ENCODE assay signal across 22 cellular contexts in genomic region chr6:167299641-167300308, GRCh38. TPM values are rescaled to one million over a fixed set of nuclear protein-coding genes. Genes with fewer than 3 reads are reported as not detected.
DNase-seq lines count a peak whose midpoint lies in the region; ATAC-seq, FAIRE-seq and TF ChIP-seq lines count a peak whose summit lies in the region.
"Had no signal": no experiment of that assay in that cellular context is flagged by ENCODE, and none has a peak within 500 bp of the region (broad histone marks: within the 10 kb centered on the region; RNA-seq: fewer than 3 reads in every experiment).

No MANE protein-coding gene starts in this region.

- DNase-seq in HepG2 (ENCODE audit: low spot score): no peak
- DNase-seq in right lobe of liver: no peak
- DNase-seq in H1 (ENCODE audit: low read depth in 1 of 2, low spot score in 2 of 2): no peak
- DNase-seq in neural crest cell (ENCODE audit: low read depth, low spot score): no peak
- peak; percentile 33 to 63 for DNase-seq in suprapubic skin (ENCODE audit: low spot score in 2 of 2)
- no peak for DNase-seq in NCI-H2171 treated with DMSO at 0.1 percent for 48 hours (lab: John Stamatoyannopoulos, UW)
- no peak for DNase-seq in activated T-cell treated with anti-CD3 and anti-CD28 coated beads, Interleukin-2, amount 50 U/mL, for 24 hours
- DNase-seq: Calu3; CD4-positive, alpha-beta memory T cell; DMS79 treated with DMSO at 0.1 percent for 48 hours; GF-D8; H7; IMR-90 had no signal

- H3K27ac Mint-ChIP-seq in neural crest cell (ENCODE audit: unreplicated experiment): peak overlapping the region; percentile 87
- no peak overlapping the region for H3K27ac Mint-ChIP-seq in activated T-cell treated with anti-CD3 and anti-CD28 coated beads, Interleukin-2, amount 50 U/mL, for 24 hours
- H3K27ac Mint-ChIP-seq: CD14-positive monocyte, GM23338 had no signal

- H2AFZ ChIP-seq in HepG2 (ENCODE audit: low read length): no peak overlapping the region
- H2AFZ ChIP-seq in H1 (ENCODE audit: low read length): no peak overlapping the region
- H2AFZ ChIP-seq: GM23338 had no signal

- no peak overlapping the region for H2BK120ac ChIP-seq in H1 (replicated peaks; ENCODE audit: low read depth, low read length)

- H3K23me2 ChIP-seq in H1 (ENCODE audit: low read depth, low read length): no peaks in the 10 kb centered on the region

- no peak overlapping the region for H4K8ac ChIP-seq in H1 (ENCODE audit: extremely low read depth, insufficient read depth, low read length)

- peak overlapping the region; percentile 3; the same call in 1 of the 2 replicates for H2BK20ac ChIP-seq in H1 (ENCODE audit: low read length)

- H2BK15ac ChIP-seq in H1 (ENCODE audit: low read length): 0 out of 2 replicates have a peak overlapping the region, but pooled peaks have one; percentile 84

- no peak for TF ChIP-seq EP300 in HepG2 (IDR thresholded peaks at IDR 0.05; ENCODE audit: low read depth in 2 of 2, low read length in 2 of 2)
- TF ChIP-seq EP300 in HepG2 (CRISPR knock-in tag; IDR thresholded peaks at IDR 0.05; ENCODE audit: borderline replicate concordance): no peak
- TF ChIP-seq EP300 in H1 (IDR thresholded peaks at IDR 0.05; ENCODE audit: borderline replicate concordance in 1 of 2, low read depth in 2 of 2, low read length in 2 of 2): no peak
- no peak for TF ChIP-seq EP300 in suprapubic skin (IDR thresholded peaks at IDR 0.05)

- H3K27ac ChIP-seq in HepG2 (ENCODE audit: extremely low read length, insufficient read depth, low read length) (no peak overlapping the region), right lobe of liver (no peak overlapping the region), H1 (ENCODE audit: low read depth, low read length) (no peak overlapping the region), suprapubic skin (no peak overlapping the region)
- H3K27ac ChIP-seq: A549, BLaER1, HL-60 had no signal

- H3K4me2 ChIP-seq in HepG2 (ENCODE audit: low read depth, low read length) (no peak overlapping the region), H1 (ENCODE audit: insufficient read depth in 1 of 2, low read depth in 2 of 2, low read length in 2 of 2) (no peak overlapping the region)
- H3K4me2 ChIP-seq: A549, BLaER1, GM23338 had no signal

- H3K4ac ChIP-seq in H1 (replicated peaks; ENCODE audit: insufficient read length, low read depth, low read length): no peak overlapping the region

- BruUV-seq in HepG2 (replicated peaks; lab: Mats Ljungman, UMichigan): no TSS peak

- peaks cover 9% of the 10 kb centered on the region for H3K4me1 Mint-ChIP-seq in neural crest cell
- H3K4me1 Mint-ChIP-seq in activated T-cell treated with anti-CD3 and anti-CD28 coated beads, Interleukin-2, amount 50 U/mL, for 24 hours (ENCODE audit: low read depth): no peaks in the 10 kb centered on the region

- H3K9me3 Mint-ChIP-seq in neural crest cell: peaks cover 4% of the 10 kb centered on the region
- H3K9me3 Mint-ChIP-seq in activated T-cell treated with anti-CD3 and anti-CD28 coated beads, Interleukin-2, amount 50 U/mL, for 24 hours: no peaks in the 10 kb centered on the region
- H3K9me3 Mint-ChIP-seq: CD14-positive monocyte; CD4-positive, alpha-beta memory T cell had no signal

- TF ChIP-seq RAD21 in HepG2 (CRISPR knock-in tag; IDR thresholded peaks at IDR 0.05) (no peak), H1 (IDR thresholded peaks at IDR 0.05 in 1 of 2, conservative IDR thresholded peaks at IDR 0.05 in 1 of 2; ENCODE audit: low read depth in 2 of 2, low read length in 2 of 2) (no peak)

- peak overlapping the region; percentile 48 for H4K91ac ChIP-seq in H1 (replicated peaks; ENCODE audit: insufficient read length, low read length)

- 97% methylated on average over 16 of the region's 16 CpGs for WGBS in HepG2 (ENCODE audit: low lambda C conversion rate)
- 98% methylated on average over 9 of the region's 16 CpGs for WGBS in right lobe of liver (ENCODE audit: insufficient coverage, low coverage, low lambda C conversion rate, missing lambda C conversion rate)
- 88% methylated on average over 16 of the region's 16 CpGs; no CpG with 5 or more reads in 1 of the 2 experiments for WGBS in H1 (ENCODE audit: extremely low coverage in 1 of 2, insufficient coverage in 1 of 2, insufficient read length in 1 of 2, insufficient replicate concordance in 2 of 2, low coverage in 1 of 2, low lambda C conversion rate in 2 of 2, missing lambda C conversion rate in 1 of 2), 2 experiments
- 74% methylated on average over 15 of the region's 16 CpGs for WGBS in suprapubic skin

- H2BK5ac ChIP-seq in H1 (ENCODE audit: low read depth, low read length): no peak overlapping the region

- ATAC-seq in HepG2 (no peak), right lobe of liver (no peak), HG03095 (IDR thresholded peaks at IDR 0.05; ENCODE audit: unreplicated experiment) (no peak)
- ATAC-seq: A549, GM23338, K562 had no signal

- no peak overlapping the region for H3K9ac ChIP-seq in HepG2 (ENCODE audit: insufficient read depth, low read depth, low read length)
- H3K9ac ChIP-seq in H1 (replicated peaks in 1 of 4; ENCODE audit: extremely low read depth in 1 of 4, low read depth in 3 of 4, low read length in 3 of 4): no peak overlapping the region
- H3K9ac ChIP-seq: BLaER1 had no signal

- H4K20me1 ChIP-seq in HepG2 (ENCODE audit: insufficient read depth, low read length): no peaks in the 10 kb centered on the region
- H4K20me1 ChIP-seq in H1 (replicated peaks in 1 of 2; ENCODE audit: control insufficient read depth in 1 of 2, insufficient read depth in 2 of 2, low read length in 2 of 2): no peaks in the 10 kb centered on the region
- H4K20me1 ChIP-seq: BLaER1 had no signal

- intact Hi-C loops in HepG2 (cut with micrococcal nuclease; ENCODE audit: unreplicated experiment) (no loop called here), right lobe of liver (cut with DNase I) (no loop called here)

- H3K27me3 ChIP-seq in HepG2 (ENCODE audit: control insufficient read depth in 1 of 2, insufficient read depth in 2 of 2, low read length in 2 of 2) (no peaks in the 10 kb centered on the region), right lobe of liver (no peaks in the 10 kb centered on the region), H1 (replicated peaks in 1 of 4; ENCODE audit: control insufficient read depth in 3 of 4, extremely low read depth in 1 of 4, insufficient read depth in 3 of 4, low read length in 3 of 4) (peaks cover 0 to 2% (median 0%) of the 10 kb centered on the region in 4 experiments; a peak in 1 of 7 replicates), suprapubic skin (peaks cover 14% of the 10 kb centered on the region)
- H3K27me3 ChIP-seq: BLaER1 had no signal

- no peaks in the 10 kb centered on the region for H3K36me3 Mint-ChIP-seq in neural crest cell (ENCODE audit: low read depth)
- no peaks in the 10 kb centered on the region for H3K36me3 Mint-ChIP-seq in activated T-cell treated with anti-CD3 and anti-CD28 coated beads, Interleukin-2, amount 50 U/mL, for 24 hours (ENCODE audit: low read depth)
- H3K36me3 Mint-ChIP-seq: CD14-positive monocyte; CD4-positive, alpha-beta memory T cell had no signal

- H3K14ac ChIP-seq in H1 (ENCODE audit: insufficient read length): no peak overlapping the region

- peaks cover 7 to 11% of the 10 kb centered on the region in 2 experiments; a peak in 4 of 5 replicates for H3K36me3 ChIP-seq in HepG2 (replicated peaks in 1 of 2; ENCODE audit: control insufficient read depth in 1 of 2, insufficient read depth in 2 of 2, low read length in 2 of 2)
- H3K36me3 ChIP-seq in right lobe of liver: no peaks in the 10 kb centered on the region
- no peaks in the 10 kb centered on the region for H3K36me3 ChIP-seq in H1 (ENCODE audit: control insufficient read depth in 2 of 4, insufficient read depth in 4 of 4, low read length in 3 of 4)
- no peaks in the 10 kb centered on the region for H3K36me3 ChIP-seq in suprapubic skin
- H3K36me3 ChIP-seq: BLaER1 had no signal

- H4K5ac ChIP-seq in H1 (ENCODE audit: insufficient read length, low read depth, low read length): no peak overlapping the region

- H3K4me3 Mint-ChIP-seq in neural crest cell: no peak overlapping the region
- H3K4me3 Mint-ChIP-seq in activated T-cell treated with anti-CD3 and anti-CD28 coated beads, Interleukin-2, amount 50 U/mL, for 24 hours: no peak overlapping the region
- H3K4me3 Mint-ChIP-seq: CD14-positive monocyte; CD4-positive, alpha-beta memory T cell; GM23338 had no signal

- no peak overlapping the region for H2AK5ac ChIP-seq in H1 (ENCODE audit: low read depth, low read length)

- in situ Hi-C loops in HepG2 (cut with HindIII; ENCODE audit: extremely low pct_ligation_motif_present, low pct_unique_long_range_greater_than_20kb): no loop called here

- CTCF ChIA-PET in HepG2 (lab: Yijun Ruan, JAX; ENCODE audit: low intra/inter-chr PET ratio, low total read pairs) (no interaction called here), H1 (lab: Charles Lee; ENCODE audit: partially characterized antibody) (interaction anchor here (1.1 to 2.8 kb wide), 5 partner anchors 11 to 83 kb away, joined by 5 to 10 read pairs (median 8); no protein-coding TSS in a partner anchor)

- peak overlapping the region; percentile 68; the same call in 1 of the 2 replicates for H2BK12ac ChIP-seq in H1 (ENCODE audit: low read depth, low read length)

- TF ChIP-seq POLR2A in HepG2 (IDR thresholded peaks at IDR 0.05; ENCODE audit: insufficient read depth in 1 of 2, low read depth in 2 of 2, low read length in 2 of 2): no peak
- no peak for TF ChIP-seq POLR2A in right lobe of liver (IDR thresholded peaks at IDR 0.05)
- TF ChIP-seq POLR2A in H1 (IDR thresholded peaks at IDR 0.05; ENCODE audit: control extremely low read depth in 1 of 2, low read depth in 2 of 2, low read length in 2 of 2): no peak
- TF ChIP-seq POLR2A in suprapubic skin (IDR thresholded peaks at IDR 0.05): no peak

- H3K4me3 ChIP-seq in HepG2 (replicated peaks in 1 of 3; ENCODE audit: insufficient read depth in 1 of 3, low read depth in 2 of 3, low read length in 3 of 3): no peak overlapping the region
- H3K4me3 ChIP-seq in right lobe of liver: no peak overlapping the region
- H3K4me3 ChIP-seq in H1 (ENCODE audit: extremely low read depth in 1 of 4, insufficient read depth in 2 of 4, low read depth in 3 of 4, low read length in 4 of 4): no peak overlapping the region
- H3K4me3 ChIP-seq in suprapubic skin: no peak overlapping the region
- H3K4me3 ChIP-seq: A549, BLaER1, GM23338, K562 had no signal

- no peak overlapping the region for H3K23ac ChIP-seq in H1 (ENCODE audit: insufficient read length)

- no peak overlapping the region for H3K56ac ChIP-seq in H1 (replicated peaks; ENCODE audit: insufficient read length, low read depth, low read length)

- POLR2A ChIA-PET in HepG2 (lab: Yijun Ruan, JAX): interaction anchor here (0.9 to 2.4 kb wide), 4 partner anchors 9 to 42 kb away, joined by 3 to 8 read pairs (median 4); partner anchors contain the start of gene UNC93A
- POLR2A ChIA-PET in H1 (lab: Charles Lee; ENCODE audit: partially characterized antibody): interaction anchor here (1.5 kb wide), 1 partner anchor 63 kb away, joined by 3 read pairs; no protein-coding TSS in a partner anchor

- peaks cover 22% of the 10 kb centered on the region for H3K4me1 ChIP-seq in HepG2 (ENCODE audit: insufficient read depth, low read length)
- H3K4me1 ChIP-seq in right lobe of liver: peaks cover 0 to 8% (median 0%) of the 10 kb centered on the region in 4 donors
- peaks cover 0 to 10% (median 5%) of the 10 kb centered on the region in 4 experiments; a peak in 3 of 7 replicates for H3K4me1 ChIP-seq in H1 (replicated peaks in 1 of 4; ENCODE audit: control insufficient read depth in 3 of 4, insufficient read depth in 4 of 4, low read length in 3 of 4)
- H3K4me1 ChIP-seq in suprapubic skin: no peaks in the 10 kb centered on the region
- H3K4me1 ChIP-seq: A549 had no signal

- H3K18ac ChIP-seq in H1 (ENCODE audit: extremely low read depth, low read length): no peak overlapping the region

- no peaks in the 10 kb centered on the region for H3K79me2 ChIP-seq in HepG2 (ENCODE audit: insufficient read depth, low read length)
- H3K79me2 ChIP-seq in H1 (ENCODE audit: control insufficient read depth in 1 of 2, insufficient read depth in 2 of 2, low read length in 2 of 2): no peaks in the 10 kb centered on the region

- no peaks in the 10 kb centered on the region for H3K9me3 ChIP-seq in HepG2 (ENCODE audit: low read length)
- H3K9me3 ChIP-seq in right lobe of liver: no peaks in the 10 kb centered on the region
- H3K9me3 ChIP-seq in H1 (ENCODE audit: insufficient read depth in 2 of 2, low read depth in 1 of 2, low read length in 1 of 2): no peaks in the 10 kb centered on the region
- H3K9me3 ChIP-seq in suprapubic skin: no peaks in the 10 kb centered on the region
- H3K9me3 ChIP-seq: A549, BLaER1 had no signal

- peaks cover 4% of the 10 kb centered on the region for H3K27me3 Mint-ChIP-seq in neural crest cell (ENCODE audit: low read depth)
- H3K27me3 Mint-ChIP-seq in activated T-cell treated with anti-CD3 and anti-CD28 coated beads, Interleukin-2, amount 50 U/mL, for 24 hours: peaks cover 33% of the 10 kb centered on the region

- TF ChIP-seq CTCF in HepG2 (CRISPR knock-in tag; IDR thresholded peaks at IDR 0.05) (no peak), right lobe of liver (IDR thresholded peaks at IDR 0.05) (no peak), H1 (IDR thresholded peaks at IDR 0.05; ENCODE audit: control extremely low read depth in 1 of 3, insufficient read depth in 1 of 3, low read depth in 1 of 3, low read length in 3 of 3) (no peak), neural crest cell (conservative IDR thresholded peaks at IDR 0.05) (no peak), suprapubic skin (IDR thresholded peaks at IDR 0.05) (no peak)

- FAIRE-seq in HepG2 (lab: Jason Lieb, UNC): no peak
- no peak for FAIRE-seq in H1 (lab: Jason Lieb, UNC)
- FAIRE-seq: A549, K562 had no signal

- no peaks in the 10 kb centered on the region for H3K79me1 ChIP-seq in H1 (ENCODE audit: low read depth, low read length)

RNA-seq across cellular contexts. Expression of gene UNC93A, which starts 8.7 kb away (rescaled TPM):
- 8.3 and 11.0 TPM in 2 replicates for total RNA-seq in HepG2 (2016; rRNA removed; fragmentation: Illumina TruSeq; extraction: Trizol)
- total RNA-seq in HepG2 (2016; cell fraction: cytosol; rRNA removed; fragmentation: Illumina TruSeq; extraction: Trizol; ENCODE audit: low read depth): 4.1 and 4.2 TPM in 2 replicates
- 8.7 and 10.0 TPM in 2 replicates for total RNA-seq in HepG2 (2016; cell fraction: insoluble cytoplasmic fraction; rRNA removed; fragmentation: Illumina TruSeq; extraction: Trizol)
- total RNA-seq in HepG2 (2016; cell fraction: membrane; rRNA removed; fragmentation: Illumina TruSeq; extraction: Trizol): 7.5 and 7.8 TPM in 2 replicates
- 6.8 and 7.8 TPM in 2 replicates for total RNA-seq in HepG2 (2016; cell fraction: nucleus; rRNA removed; fragmentation: Illumina TruSeq; extraction: Trizol)
- 32.4 and 42.7 TPM in 2 replicates for polyA plus RNA-seq in HepG2 (2011; rRNA removed)
- polyA plus RNA-seq in HepG2 (2011; cell fraction: cytosol; rRNA removed): 40.5 and 49.1 TPM in 2 replicates
- polyA plus RNA-seq in HepG2 (2011; cell fraction: nucleus; rRNA removed): 21.7 and 28.7 TPM in 2 replicates
- 9.6 and 43.8 TPM in 2 replicates for polyA plus RNA-seq in HepG2 (2012)
- 3.4 and 3.8 TPM in 2 replicates for polyA plus RNA-seq in HepG2 (2016; cell fraction: cytosol; fragmentation: Illumina TruSeq; extraction: Trizol; ENCODE audit: low read depth)
- 6.5 and 9.8 TPM in 2 replicates for polyA plus RNA-seq in HepG2 (2016; cell fraction: insoluble cytoplasmic fraction; fragmentation: Illumina TruSeq; extraction: Trizol; ENCODE audit: low read depth)
- polyA plus RNA-seq in HepG2 (2016; cell fraction: membrane; fragmentation: Illumina TruSeq; extraction: Trizol; ENCODE audit: low read depth): 6.1 and 6.5 TPM in 2 replicates
- polyA plus RNA-seq in HepG2 (2016; cell fraction: nucleus; fragmentation: Illumina TruSeq; extraction: Trizol; ENCODE audit: insufficient read depth, low read depth): 10.8 and 11.1 TPM in 2 replicates
- 97.2 TPM in 1 of 2 replicates, not detected in the other for polyA minus RNA-seq in HepG2 (2011; rRNA and poly(A)+ RNA removed; ENCODE audit: low replicate concordance)
- 16.1 and 16.4 TPM in 2 replicates for polyA minus RNA-seq in HepG2 (2011; cell fraction: cytosol; rRNA and poly(A)+ RNA removed)
- 12.5 and 12.9 TPM in 2 replicates for polyA minus RNA-seq in HepG2 (2011; cell fraction: nucleus; rRNA and poly(A)+ RNA removed)
- total RNA-seq in right lobe of liver: 10 to 100 TPM in 1 of 6 experiments, 1 to 10 TPM in 5; 1.4 to 15.8 (median 4.9) TPM
- total RNA-seq in H1 (2021; fragmentation: NEBNext Ultra II Directional; extraction: Animal tissue kit (Norgen Biotek cat#: 25700)): not detected in 2 replicates
- 0.31 and 0.39 TPM in 2 replicates for polyA plus RNA-seq in H1 (2011; rRNA removed)
- polyA plus RNA-seq in H1 (2011; cell fraction: cytosol; rRNA removed): 0.67 TPM
- 0.47 TPM for polyA plus RNA-seq in H1 (2011; cell fraction: nucleus; rRNA removed)
- 0.16 to 0.58 TPM (median 0.23 TPM) in 4 replicates for polyA plus RNA-seq in H1 (2012, experiment 1 of 2)
- polyA plus RNA-seq in H1 (2012, experiment 2 of 2): 0.20 TPM
- 0.12 TPM for polyA plus RNA-seq in H1 (2013, experiment 1 of 2)
- polyA plus RNA-seq in H1 (2013, experiment 2 of 2): 0.07 TPM
- not detected in 2 replicates for polyA minus RNA-seq in H1 (2011; rRNA and poly(A)+ RNA removed)
- polyA minus RNA-seq in H1 (2011; cell fraction: cytosol; rRNA and poly(A)+ RNA removed): not detected
- polyA minus RNA-seq in H1 (2011; cell fraction: nucleus; rRNA and poly(A)+ RNA removed): not detected
- not detected in 2 replicates for total RNA-seq in neural crest cell
- 10 to 100 TPM; 16.1 to 41.7 (median 30.2) TPM for total RNA-seq in suprapubic skin
- total RNA-seq: Calu3; CD4-positive, alpha-beta memory T cell; HT1080; IMR-90; K562 had no signal
- polyA plus RNA-seq: A549; AG04450; CD14-positive monocyte; CD4-positive, alpha-beta memory T cell; IMR-90; K562 had no signal

RNA-seq across cellular contexts. Expression of gene TTLL2, which starts 25.1 kb away (rescaled TPM):
- total RNA-seq in HepG2 (2016; rRNA removed; fragmentation: Illumina TruSeq; extraction: Trizol): not detected in 2 replicates
- not detected in 2 replicates for total RNA-seq in HepG2 (2016; cell fraction: cytosol; rRNA removed; fragmentation: Illumina TruSeq; extraction: Trizol; ENCODE audit: low read depth)
- 0.04 TPM in 1 of 2 replicates, not detected in the other for total RNA-seq in HepG2 (2016; cell fraction: insoluble cytoplasmic fraction; rRNA removed; fragmentation: Illumina TruSeq; extraction: Trizol)
- not detected in 2 replicates for total RNA-seq in HepG2 (2016; cell fraction: membrane; rRNA removed; fragmentation: Illumina TruSeq; extraction: Trizol)
- total RNA-seq in HepG2 (2016; cell fraction: nucleus; rRNA removed; fragmentation: Illumina TruSeq; extraction: Trizol): not detected in 2 replicates
- 0.03 TPM in 1 of 2 replicates, not detected in the other for polyA plus RNA-seq in HepG2 (2011; rRNA removed)
- polyA plus RNA-seq in HepG2 (2011; cell fraction: cytosol; rRNA removed): not detected in 2 replicates
- polyA plus RNA-seq in HepG2 (2011; cell fraction: nucleus; rRNA removed): not detected in 2 replicates
- polyA plus RNA-seq in HepG2 (2012): not detected in 2 replicates
- polyA plus RNA-seq in HepG2 (2016; cell fraction: cytosol; fragmentation: Illumina TruSeq; extraction: Trizol; ENCODE audit: low read depth): not detected in 2 replicates
- polyA plus RNA-seq in HepG2 (2016; cell fraction: insoluble cytoplasmic fraction; fragmentation: Illumina TruSeq; extraction: Trizol; ENCODE audit: low read depth): not detected in 2 replicates
- polyA plus RNA-seq in HepG2 (2016; cell fraction: membrane; fragmentation: Illumina TruSeq; extraction: Trizol; ENCODE audit: low read depth): not detected in 2 replicates
- not detected in 2 replicates for polyA plus RNA-seq in HepG2 (2016; cell fraction: nucleus; fragmentation: Illumina TruSeq; extraction: Trizol; ENCODE audit: insufficient read depth, low read depth)
- not detected in 2 replicates for polyA minus RNA-seq in HepG2 (2011; rRNA and poly(A)+ RNA removed; ENCODE audit: low replicate concordance)
- not detected in 2 replicates for polyA minus RNA-seq in HepG2 (2011; cell fraction: cytosol; rRNA and poly(A)+ RNA removed)
- not detected in 2 replicates for polyA minus RNA-seq in HepG2 (2011; cell fraction: nucleus; rRNA and poly(A)+ RNA removed)
- total RNA-seq in right lobe of liver: not detected
- not detected in 2 replicates for total RNA-seq in H1 (2021; fragmentation: NEBNext Ultra II Directional; extraction: Animal tissue kit (Norgen Biotek cat#: 25700))
- polyA plus RNA-seq in H1 (2011; rRNA removed): not detected in 2 replicates
- not detected for polyA plus RNA-seq in H1 (2011; cell fraction: cytosol; rRNA removed)
- not detected for polyA plus RNA-seq in H1 (2011; cell fraction: nucleus; rRNA removed)
- 0.31 to 0.41 TPM (median 0.38 TPM) in 4 replicates for polyA plus RNA-seq in H1 (2012, experiment 1 of 2)
- polyA plus RNA-seq in H1 (2012, experiment 2 of 2): not detected
- polyA plus RNA-seq in H1 (2013, experiment 1 of 2): not detected
- polyA plus RNA-seq in H1 (2013, experiment 2 of 2): not detected
- polyA minus RNA-seq in H1 (2011; rRNA and poly(A)+ RNA removed): not detected in 2 replicates
- not detected for polyA minus RNA-seq in H1 (2011; cell fraction: cytosol; rRNA and poly(A)+ RNA removed)
- polyA minus RNA-seq in H1 (2011; cell fraction: nucleus; rRNA and poly(A)+ RNA removed): not detected
- total RNA-seq in neural crest cell: not detected in 2 replicates
- total RNA-seq in suprapubic skin: not detected
- total RNA-seq: Calu3; CD4-positive, alpha-beta memory T cell; GM23338; H7; HT1080; IMR-90; K562 had no signal
- polyA plus RNA-seq: A549, AG04450, CD14-positive monocyte, GM23338, IMR-90, K562 had no signal

Comparison
In these comparisons a context has a peak if more than half of its experiments do, and no peak if none do; other contexts are left out.
1. DNase-seq: peak in suprapubic skin (2 of 2); none in HepG2 (single experiment), right lobe of liver (0 of 3), H1 (0 of 2), neural crest cell (single experiment), NCI-H2171 treated with DMSO at 0.1 percent for 48 hours (single experiment) and activated T-cell treated with anti-CD3 and anti-CD28 coated beads, Interleukin-2, amount 50 U/mL, for 24 hours (single experiment).